Comparison of ENCODE assay signal across 35 cellular contexts in genomic region chr1:170558731-170559130, GRCh38.
"Had no signal": no experiment of that assay in that cellular context is flagged by ENCODE, and none has a peak within 500 bp of the region (broad histone marks: within the 10 kb centered on the region; RNA-seq: fewer than 3 reads in every experiment).

No MANE protein-coding gene starts in this region.

- H3K4me3 ChIP-seq: Peyer's patch had no signal

- H3K27me3 ChIP-seq: brain microvascular endothelial cell, Peyer's patch had no signal

- DNase-seq: activated CD4-positive, alpha-beta memory T cell treated with anti-CD3 and anti-CD28 coated beads, Interleukin-2, amount 10 ng/mL, durations not matched to agents 7 days and 5 days; activated CD4-positive, alpha-beta T cell treated with anti-CD3 and anti-CD28 coated beads for 1 hour; activated CD4-positive, alpha-beta T cell treated with anti-CD3 and anti-CD28 coated beads for 48 hours; activated CD4-positive, CD25-positive, alpha-beta regulatory T cell; activated CD8-positive, alpha-beta memory T cell treated with anti-CD3 and anti-CD28 coated beads for 24 hours; activated CD8-positive, alpha-beta memory T cell treated with anti-CD3 and anti-CD28 coated beads, Interleukin-2, amount 10 ng/mL, durations not matched to agents 7 days and 5 days; activated CD8-positive, alpha-beta memory T cell treated with anti-CD3 and anti-CD28 coated beads, Interleukin-2, amount 50 U/mL, for 48 hours; activated effector memory CD4-positive, alpha-beta T cell treated with Interleukin-2 at 50 U/mL for 16 hours; activated naive CD4-positive, alpha-beta T cell treated with anti-CD3 and anti-CD28 coated beads, Interleukin-2, amount 10 ng/mL, durations not matched to agents 7 days and 5 days; activated naive CD8-positive, alpha-beta T cell treated with anti-CD3 and anti-CD28 coated beads, Interleukin-2, amount 50 U/mL, for 24 hours; activated T-cell treated with anti-CD3 and anti-CD28 coated beads, Interleukin-2, amount 50 U/mL, for 48 hours; amniotic stem cell; aorta; brain microvascular endothelial cell; central memory CD4-positive, alpha-beta T cell; MM.1S; NCI-H1092 treated with DMSO at 0.1 percent for 48 hours; NCI-H1417; NCI-H1694; NCI-H1930; NCI-H2081 treated with DMSO at 0.1 percent for 48 hours; NCI-H2171; NCI-H510A; NCI-H526; NCI-H748 treated with DMSO at 0.1 percent for 48 hours; NK-92 treated with Interleukin-12 subunit alpha and Interleukin-12 subunit beta, amount 100 ng/mL, for 24 hours; PC-3; Peyer's patch; SIG-M5; T1000; WERI-Rb-1 had no signal

- H3K9ac ChIP-seq: KMS-11 had no signal

- H3K4me2 ChIP-seq: KMS-11 had no signal

- ATAC-seq: activated CD8-positive, alpha-beta memory T cell treated with anti-CD3 and anti-CD28 coated beads, Interleukin-2, amount 10 ng/mL, durations not matched to agents 7 days and 5 days; activated naive CD8-positive, alpha-beta T cell treated with anti-CD3 and anti-CD28 coated beads, Interleukin-2, amount 50 U/mL, for 24 hours; PC-3; Right ventricle myocardium inferior had no signal

- H3K27me3 Mint-ChIP-seq: activated CD4-positive, alpha-beta memory T cell treated with anti-CD3 and anti-CD28 coated beads, Interleukin-2, amount 10 ng/mL, durations not matched to agents 7 days and 5 days; activated CD8-positive, alpha-beta memory T cell treated with anti-CD3 and anti-CD28 coated beads, Interleukin-2, amount 10 ng/mL, durations not matched to agents 7 days and 5 days; activated naive CD4-positive, alpha-beta T cell treated with anti-CD3 and anti-CD28 coated beads, Interleukin-2, amount 10 ng/mL, durations not matched to agents 7 days and 5 days; activated naive CD8-positive, alpha-beta T cell; activated naive CD8-positive, alpha-beta T cell treated with anti-CD3 and anti-CD28 coated beads, Interleukin-2, amount 50 U/mL, for 24 hours had no signal

- H3K36me3 ChIP-seq: WERI-Rb-1 had no signal

- H3K4me3 Mint-ChIP-seq: activated CD4-positive, alpha-beta memory T cell treated with anti-CD3 and anti-CD28 coated beads, Interleukin-2, amount 10 ng/mL, durations not matched to agents 7 days and 5 days; activated CD8-positive, alpha-beta memory T cell treated with anti-CD3 and anti-CD28 coated beads, Interleukin-2, amount 10 ng/mL, durations not matched to agents 7 days and 5 days; activated naive CD4-positive, alpha-beta T cell treated with anti-CD3 and anti-CD28 coated beads, Interleukin-2, amount 10 ng/mL, durations not matched to agents 7 days and 5 days; activated naive CD8-positive, alpha-beta T cell; activated naive CD8-positive, alpha-beta T cell treated with anti-CD3 and anti-CD28 coated beads, Interleukin-2, amount 50 U/mL, for 24 hours had no signal

- H3K27ac Mint-ChIP-seq: activated CD4-positive, alpha-beta memory T cell treated with anti-CD3 and anti-CD28 coated beads, Interleukin-2, amount 10 ng/mL, durations not matched to agents 7 days and 5 days; activated CD8-positive, alpha-beta memory T cell treated with anti-CD3 and anti-CD28 coated beads, Interleukin-2, amount 10 ng/mL, durations not matched to agents 7 days and 5 days; activated naive CD4-positive, alpha-beta T cell treated with anti-CD3 and anti-CD28 coated beads, Interleukin-2, amount 10 ng/mL, durations not matched to agents 7 days and 5 days; activated naive CD8-positive, alpha-beta T cell; activated naive CD8-positive, alpha-beta T cell treated with anti-CD3 and anti-CD28 coated beads, Interleukin-2, amount 50 U/mL, for 24 hours had no signal

- H3K27ac ChIP-seq: brain microvascular endothelial cell, KMS-11, Peyer's patch, RWPE1, WERI-Rb-1 had no signal
